In genomic region chr6:168441434-168442391, GRCh38 we compare ENCODE assay signal across 11 cellular contexts. TPM values are rescaled to one million over a fixed set of nuclear protein-coding genes. Genes with fewer than 3 reads are reported as not detected.
A peak's percentile ranks its signal among the peaks of the same experiment; 100 is the strongest.
DNase-seq lines count a peak whose midpoint lies in the region; ATAC-seq and TF ChIP-seq lines count a peak whose summit lies in the region.
"Had no signal": no experiment of that assay in that cellular context is flagged by ENCODE, and none has a peak within 500 bp of the region (broad histone marks: within the 10 kb centered on the region; RNA-seq: fewer than 3 reads in every experiment).

No MANE protein-coding gene starts in this region.

- intact Hi-C loops in stomach (cut with DNase I; ENCODE audit: low total_unique reads), result no loop called here

- no peak for TF ChIP-seq CTCF in LNCaP clone FGC (IDR thresholded peaks at IDR 0.05; ENCODE audit: control insufficient read depth, extremely low read depth, insufficient read depth)
- no peak for TF ChIP-seq CTCF in endothelial cell (IDR thresholded peaks at IDR 0.05; ENCODE audit: unreplicated experiment)
- TF ChIP-seq CTCF in lung (IDR thresholded peaks at IDR 0.05; ENCODE audit: control extremely low read depth, extremely low read depth), result no peak
- no peak for TF ChIP-seq CTCF in stomach (IDR thresholded peaks at IDR 0.05)
- no peak for TF ChIP-seq CTCF in brain microvascular endothelial cell (IDR thresholded peaks at IDR 0.05; ENCODE audit: low read depth, low read length, missing control alignments)

- no peak for TF ChIP-seq EP300 in stomach (IDR thresholded peaks at IDR 0.05)

- peaks cover 4% of the 10 kb centered on the region for H3K36me3 Mint-ChIP-seq in endothelial cell (ENCODE audit: low read depth, unreplicated experiment)
- H3K36me3 Mint-ChIP-seq: naive thymus-derived CD8-positive, alpha-beta T cell had no signal

- H3K4me1 ChIP-seq in lung (ENCODE audit: control insufficient read depth in 2 of 2, insufficient read depth in 2 of 2, low read length in 2 of 2) (peaks cover 0 to 4% of the 10 kb centered on the region in 2 donors), stomach (peaks cover 14 to 51% (median 24%) of the 10 kb centered on the region in 4 donors)

- H3K27ac ChIP-seq in lung (ENCODE audit: low read depth in 1 of 2, low read length in 1 of 2), result no peak overlapping the region
- peak overlapping the region in 4 of 5 donors; percentile 66 to 85 (median 72) for H3K27ac ChIP-seq in stomach
- H3K27ac ChIP-seq in brain microvascular endothelial cell, result no peak overlapping the region

- no peak overlapping the region for H3K27ac Mint-ChIP-seq in endothelial cell (ENCODE audit: unreplicated experiment)
- H3K27ac Mint-ChIP-seq: naive thymus-derived CD8-positive, alpha-beta T cell had no signal

- H3K27me3 Mint-ChIP-seq in endothelial cell (ENCODE audit: unreplicated experiment), result peaks cover 18% of the 10 kb centered on the region

- no peaks in the 10 kb centered on the region for H3K9me3 Mint-ChIP-seq in endothelial cell (ENCODE audit: unreplicated experiment)

- peaks cover 12% of the 10 kb centered on the region for H3K4me1 Mint-ChIP-seq in endothelial cell (ENCODE audit: unreplicated experiment)

- no peaks in the 10 kb centered on the region for H3K9me3 ChIP-seq in lung (ENCODE audit: control insufficient read depth in 2 of 2, insufficient read depth in 1 of 2, low read length in 1 of 2)
- H3K9me3 ChIP-seq in stomach, result no peaks in the 10 kb centered on the region

- DNase-seq in LNCaP clone FGC (ENCODE audit: low read depth), result no peak
- peak; percentile 29 for DNase-seq in endothelial cell (ENCODE audit: low spot score)
- DNase-seq in lung (ENCODE audit: low spot score), result no peak
- no peak for DNase-seq in stomach
- DNase-seq in brain microvascular endothelial cell, result no peak
- no peak for DNase-seq in nucleus accumbens (lab: John Stamatoyannopoulos, UW)
- DNase-seq in anterior cingulate cortex (lab: John Stamatoyannopoulos, UW), result no peak
- DNase-seq: activated gamma-delta T cell; DMS79 treated with DMSO at 0.1 percent for 48 hours; naive thymus-derived CD8-positive, alpha-beta T cell had no signal

- peaks cover 23% of the 10 kb centered on the region for H3K27me3 ChIP-seq in lung (ENCODE audit: control insufficient read depth, insufficient read depth)
- peaks cover 4 to 47% (median 25%) of the 10 kb centered on the region in 3 donors for H3K27me3 ChIP-seq in stomach
- H3K27me3 ChIP-seq in brain microvascular endothelial cell (replicated peaks), result peaks cover 30% of the 10 kb centered on the region

- ATAC-seq in lung (ENCODE audit: insufficient read depth, low FRiP score) (no peak), HG03457 (IDR thresholded peaks at IDR 0.05; ENCODE audit: unreplicated experiment) (no peak)
- ATAC-seq: naive thymus-derived CD8-positive, alpha-beta T cell had no signal

- H3K4me3 Mint-ChIP-seq in endothelial cell (ENCODE audit: unreplicated experiment), result no peak overlapping the region
- H3K4me3 Mint-ChIP-seq: naive thymus-derived CD8-positive, alpha-beta T cell had no signal

- H3K36me3 ChIP-seq in lung (ENCODE audit: control insufficient read depth in 2 of 2, insufficient read depth in 2 of 2, low read length in 2 of 2) (no peaks in the 10 kb centered on the region), stomach (no peaks in the 10 kb centered on the region), brain microvascular endothelial cell (replicated peaks) (no peaks in the 10 kb centered on the region)

- no peak for TF ChIP-seq POLR2A in stomach (IDR thresholded peaks at IDR 0.05)

- 3 to 4% methylated on average over 73 to 87 of the region's 87 CpGs for WGBS in lung, 2 donors
- 3 to 10% (median 4%) methylated on average over 16 to 87 of the region's 87 CpGs for WGBS in stomach, 5 donors

- peak overlapping the region; percentile 53 for H3K4me3 ChIP-seq in LNCaP clone FGC (ENCODE audit: low read depth, low read length)
- H3K4me3 ChIP-seq in lung, result peak overlapping the region; percentile 4
- peak overlapping the region; percentile 57 to 67 (median 60) for H3K4me3 ChIP-seq in stomach
- no peak overlapping the region for H3K4me3 ChIP-seq in brain microvascular endothelial cell (ENCODE audit: low read depth, low read length)

- in situ Hi-C loops in brain microvascular endothelial cell (cut with HindIII; ENCODE audit: low pct_ligation_motif_present, low sequenced_read_pairs), result no loop called here

RNA-seq across cellular contexts. Expression of gene SMOC2, which starts 0.7 kb away (rescaled TPM):
- total RNA-seq in endothelial cell (ENCODE audit: unreplicated experiment), result not detected
- total RNA-seq in lung, result 1 to 10 TPM; 3.9 to 5.3 TPM
- polyA plus RNA-seq in lung, result 1 to 10 TPM; 1.3 to 6.4 TPM
- total RNA-seq in stomach, result 100 to 1,000 TPM in 3 of 5 donors, 10 to 100 TPM in 2; 32.7 to 520 (median 132) TPM
- 10 to 100 TPM in 2 of 3 donors, 1 to 10 TPM in 1; 7.9 to 97.2 (median 18.8) TPM for polyA plus RNA-seq in stomach
- total RNA-seq: naive thymus-derived CD8-positive, alpha-beta T cell had no signal
- polyA plus RNA-seq: naive thymus-derived CD8-positive, alpha-beta T cell had no signal

Comparison
In these comparisons a context has a peak if more than half of its experiments do, and no peak if none do; other contexts are left out.
1. H3K27ac ChIP-seq: peak in stomach (4 of 5); none in lung (0 of 2) and brain microvascular endothelial cell (single experiment).
2. RNA of gene SMOC2, which starts 0.7 kb away (total RNA-seq): 32.7 to 520 TPM in stomach; 3.9 to 5.3 TPM in lung and not detected in endothelial cell (single experiment); every median in the first group is over 4 times any median in the second.